ENCODE assay signal across 11 cellular contexts in genomic region chr22:30398685-30399680, GRCh38. TPM values are rescaled to one million over a fixed set of nuclear protein-coding genes. Genes with fewer than 3 reads are reported as not detected.
DNase-seq lines count a peak whose midpoint lies in the region; ATAC-seq and TF ChIP-seq lines count a peak whose summit lies in the region.
"Had no signal": no experiment of that assay in that cellular context is flagged by ENCODE, and none has a peak within 500 bp of the region (broad histone marks: within the 10 kb centered on the region; RNA-seq: fewer than 3 reads in every experiment).

No MANE protein-coding gene starts in this region.

- no peak overlapping the region for H2AFZ ChIP-seq in neuronal stem cell (ENCODE audit: low read length)

- H3K27ac Mint-ChIP-seq in Calu3 (ENCODE audit: unreplicated experiment): peak overlapping the region; percentile 56

- no peak overlapping the region for H3K4ac ChIP-seq in neuronal stem cell (ENCODE audit: low read length)

- H3K4me2 ChIP-seq in neuronal stem cell (ENCODE audit: insufficient read depth, low read length, poor library complexity, severe bottlenecking): no peak overlapping the region

- ATAC-seq in GM19455 (IDR thresholded peaks at IDR 0.05; ENCODE audit: unreplicated experiment) (no peak), GM18858 (IDR thresholded peaks at IDR 0.05; ENCODE audit: unreplicated experiment) (no peak)

- WGBS in neuronal stem cell (ENCODE audit: extremely low coverage in 2 of 2, insufficient read length in 2 of 2, insufficient replicate concordance in 1 of 2), 2 donors: no CpG with 5 or more reads among the region's 25 CpGs

- no peak overlapping the region for H3K14ac ChIP-seq in neuronal stem cell (ENCODE audit: low read length)

- H3K36me3 ChIP-seq in neuronal stem cell (replicated peaks in 1 of 2; ENCODE audit: control insufficient read depth in 2 of 2, insufficient read depth in 2 of 2, low read length in 2 of 2): no peaks in the 10 kb centered on the region
- H3K36me3 ChIP-seq: upper lobe of left lung had no signal

- no peaks in the 10 kb centered on the region for H3K9me3 Mint-ChIP-seq in Calu3 (ENCODE audit: low read depth, unreplicated experiment)

- peak overlapping the region; percentile 22 for H4K91ac ChIP-seq in neuronal stem cell (ENCODE audit: low read depth, low read length, poor library complexity)

- peaks cover 0 to 22% (median 10%) of the 10 kb centered on the region in 3 experiments for H3K27me3 ChIP-seq in neuronal stem cell (ENCODE audit: control insufficient read depth in 3 of 3, insufficient read depth in 3 of 3, low read depth in 1 of 3, low read length in 3 of 3)

- H2BK120ac ChIP-seq in neuronal stem cell (ENCODE audit: low read depth, low read length): no peak overlapping the region

- no peaks in the 10 kb centered on the region for H3K9me3 ChIP-seq in neuronal stem cell (replicated peaks in 1 of 2; ENCODE audit: control insufficient read depth in 2 of 2, insufficient read depth in 1 of 2, low read depth in 1 of 2, low read length in 2 of 2)
- H3K9me3 ChIP-seq: upper lobe of left lung had no signal

- intact Hi-C loops in Calu3 (cut with micrococcal nuclease; ENCODE audit: unreplicated experiment): loop anchor here (10.0 kb wide), 1 partner anchor 86 kb away; no protein-coding TSS in a partner anchor

- peak overlapping the region; percentile 87 for H3K4me3 ChIP-seq in choroid plexus epithelial cell (ENCODE audit: low read depth, low read length)
- peak overlapping the region in 1 of 2 donors; percentile 3 for H3K4me3 ChIP-seq in neuronal stem cell (ENCODE audit: low read length in 2 of 2)

- no peak for DNase-seq in Calu3
- DNase-seq in RPMI7951 (ENCODE audit: low read depth): peak; percentile 4
- DNase-seq in choroid plexus epithelial cell (ENCODE audit: low read depth): no peak
- no peak for DNase-seq in neuronal stem cell (ENCODE audit: low spot score)
- no peak for DNase-seq in activated CD4-positive, alpha-beta T cell treated with anti-CD3 and anti-CD28 coated beads for 48 hours
- DNase-seq in hippocampal formation (lab: John Stamatoyannopoulos, UW): no peak
- DNase-seq: NCI-H510A, small intestine, upper lobe of left lung had no signal

- peak overlapping the region; percentile 56 for H2AK5ac ChIP-seq in neuronal stem cell (ENCODE audit: low read depth, low read length)

- peak overlapping the region; percentile 90 for H3K4me3 Mint-ChIP-seq in Calu3 (ENCODE audit: low read depth, unreplicated experiment)

- H4K8ac ChIP-seq in neuronal stem cell (ENCODE audit: low read depth, low read length): no peak overlapping the region

- no peak overlapping the region for H2BK15ac ChIP-seq in neuronal stem cell (ENCODE audit: low read length)

- no TSS peak for BruUV-seq in Calu3 (replicated peaks; lab: Mats Ljungman, UMichigan)

- no peaks in the 10 kb centered on the region for H3K79me1 ChIP-seq in neuronal stem cell (ENCODE audit: low read depth, low read length)

- CTCF ChIA-PET in Calu3 (lab: Charles Lee): interaction anchor here (0.6 to 3.2 kb wide), 2 partner anchors 19 to 25 kb away, joined by 6 to 12 read pairs; no protein-coding TSS in a partner anchor

- H3K23ac ChIP-seq in neuronal stem cell (ENCODE audit: low read depth, low read length, poor library complexity): no peak overlapping the region

- H3K9ac ChIP-seq in neuronal stem cell (ENCODE audit: low read depth, low read length, poor library complexity): no peak overlapping the region

- TF ChIP-seq CTCF in Calu3 (IDR thresholded peaks at IDR 0.05; ENCODE audit: unreplicated experiment) (no peak), choroid plexus epithelial cell (conservative IDR thresholded peaks at IDR 0.05; ENCODE audit: low read depth, low read length) (no peak)

- H3K4me1 Mint-ChIP-seq in Calu3 (ENCODE audit: low read depth, unreplicated experiment): peaks cover 21% of the 10 kb centered on the region

- no peak overlapping the region for H2BK5ac ChIP-seq in neuronal stem cell (ENCODE audit: low read length)

- no peak overlapping the region for H3K27ac ChIP-seq in neuronal stem cell (replicated peaks; ENCODE audit: low read length)
- H3K27ac ChIP-seq: upper lobe of left lung had no signal

- no peak overlapping the region for H2BK12ac ChIP-seq in neuronal stem cell (ENCODE audit: low read length)

- peaks cover 54% of the 10 kb centered on the region for H3K36me3 Mint-ChIP-seq in Calu3 (ENCODE audit: insufficient read depth, unreplicated experiment)

- H3K18ac ChIP-seq in neuronal stem cell (ENCODE audit: low read length): peak overlapping the region; percentile 4

- no peaks in the 10 kb centered on the region for H3K27me3 Mint-ChIP-seq in Calu3 (ENCODE audit: unreplicated experiment)

- H3K4me1 ChIP-seq in neuronal stem cell (ENCODE audit: control insufficient read depth in 2 of 2, insufficient read depth in 1 of 2, low read depth in 1 of 2, low read length in 2 of 2): peaks cover 13 to 16% of the 10 kb centered on the region in 2 donors

RNA-seq across cellular contexts. Expression of gene SEC14L2, which starts 2.2 kb away (rescaled TPM):
- total RNA-seq in Calu3 (2022): 32.1 and 39.1 TPM in 2 replicates
- 9.7 and 15.3 TPM in 2 replicates for total RNA-seq in RPMI7951 (2014; rRNA removed; shearing (Covaris generic))
- 2.3 TPM for polyA plus RNA-seq in neuronal stem cell (2013, experiment 1 of 2)
- 2.2 TPM for polyA plus RNA-seq in neuronal stem cell (2013, experiment 2 of 2)

RNA-seq across cellular contexts. Expression of gene RNF215, which starts 11.8 kb away (rescaled TPM):
- total RNA-seq in Calu3 (2022): 42.5 and 48.8 TPM in 2 replicates
- 9.8 and 10.0 TPM in 2 replicates for total RNA-seq in RPMI7951 (2014; rRNA removed; shearing (Covaris generic))
- 9.1 TPM for polyA plus RNA-seq in neuronal stem cell (2013, experiment 1 of 2)
- polyA plus RNA-seq in neuronal stem cell (2013, experiment 2 of 2): 9.6 TPM

RNA-seq across cellular contexts. Expression of gene MTFP1, which starts 26.6 kb away (rescaled TPM):
- 30.5 and 33.6 TPM in 2 replicates for total RNA-seq in Calu3 (2022)
- 40.4 and 66.1 TPM in 2 replicates for total RNA-seq in RPMI7951 (2014; rRNA removed; shearing (Covaris generic))
- polyA plus RNA-seq in neuronal stem cell (2013, experiment 1 of 2): 14.0 TPM
- polyA plus RNA-seq in neuronal stem cell (2013, experiment 2 of 2): 14.3 TPM

RNA-seq across cellular contexts. Expression of gene CCDC157, which starts 42.2 kb away (rescaled TPM):
- 5.0 and 5.5 TPM in 2 replicates for total RNA-seq in Calu3 (2022)
- 1.8 and 2.9 TPM in 2 replicates for total RNA-seq in RPMI7951 (2014; rRNA removed; shearing (Covaris generic))
- polyA plus RNA-seq in neuronal stem cell (2013, experiment 1 of 2): 4.8 TPM
- polyA plus RNA-seq in neuronal stem cell (2013, experiment 2 of 2): 4.9 TPM

RNA-seq across cellular contexts. Expression of gene SF3A1, which starts 42.3 kb away (rescaled TPM):
- 181 and 197 TPM in 2 replicates for total RNA-seq in Calu3 (2022)
- 16.3 and 33.9 TPM in 2 replicates for total RNA-seq in RPMI7951 (2014; rRNA removed; shearing (Covaris generic))
- polyA plus RNA-seq in neuronal stem cell (2013, experiment 1 of 2): 131 TPM
- polyA plus RNA-seq in neuronal stem cell (2013, experiment 2 of 2): 132 TPM
